In the genomic region with DNA sequence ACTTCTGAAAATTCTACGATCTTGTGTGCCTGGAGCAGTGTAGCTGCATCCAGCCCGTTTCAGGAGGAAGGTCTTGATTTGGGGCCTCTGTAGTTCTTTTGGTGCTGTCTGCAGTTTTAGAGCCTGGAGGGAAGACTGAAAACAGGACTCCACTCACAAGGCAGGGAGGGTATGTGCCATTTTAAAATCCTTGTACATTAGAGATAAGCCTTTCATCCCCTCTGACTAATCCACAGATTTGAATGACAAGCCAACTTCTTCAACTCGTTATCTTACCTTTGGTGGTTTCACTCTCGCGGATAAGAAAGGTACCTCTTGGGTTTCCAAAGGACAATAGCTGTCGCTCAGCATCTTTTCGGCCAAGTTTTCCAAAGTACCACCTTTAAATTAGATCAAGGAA, we compare ENCODE assay signal across 18 cellular contexts.
A peak's percentile ranks its signal among the peaks of the same experiment; 100 is the strongest.
DNase-seq lines count a peak whose midpoint lies in the region; ATAC-seq and TF ChIP-seq lines count a peak whose summit lies in the region.
"Had no signal": no experiment of that assay in that cellular context is flagged by ENCODE, and none has a peak within 500 bp of the region (broad histone marks: within the 10 kb centered on the region; RNA-seq: fewer than 3 reads in every experiment).

No MANE protein-coding gene starts in this region.

- H3K4me1 Mint-ChIP-seq in activated CD4-positive, alpha-beta T cell treated with anti-CD3 and anti-CD28 coated beads, Interleukin-2, amount 10 ng/mL, durations not matched to agents 24 days and 14 days, result peaks cover 23% of the 10 kb centered on the region
- peaks cover 17% of the 10 kb centered on the region for H3K4me1 Mint-ChIP-seq in activated CD4-positive, alpha-beta T cell treated with anti-CD3 and anti-CD28 coated beads, Interleukin-2, amount 10 ng/mL, durations not matched to agents 7 days and 5 days
- H3K4me1 Mint-ChIP-seq in CD8-positive, alpha-beta memory T cell, result peaks cover 32 to 64% (median 35%) of the 10 kb centered on the region in 3 donors
- peaks cover 17% of the 10 kb centered on the region for H3K4me1 Mint-ChIP-seq in activated CD8-positive, alpha-beta T cell treated with anti-CD3 and anti-CD28 coated beads, Interleukin-2, amount 10 ng/mL, durations not matched to agents 7 days and 5 days (ENCODE audit: low read depth)
- H3K4me1 Mint-ChIP-seq in natural killer cell, result peaks cover 20 to 23% of the 10 kb centered on the region in 2 donors

- no peaks in the 10 kb centered on the region for H3K27me3 ChIP-seq in CD8-positive, alpha-beta memory T cell (ENCODE audit: insufficient read depth, low read length, poor library complexity, severe bottlenecking)
- H3K27me3 ChIP-seq in heart right ventricle (no peaks in the 10 kb centered on the region), SJCRH30 (no peaks in the 10 kb centered on the region)
- H3K27me3 ChIP-seq: MG63 had no signal

- peaks cover 65% of the 10 kb centered on the region for H3K36me3 Mint-ChIP-seq in activated CD4-positive, alpha-beta T cell treated with anti-CD3 and anti-CD28 coated beads, Interleukin-2, amount 10 ng/mL, durations not matched to agents 24 days and 14 days (ENCODE audit: low read depth)
- peaks cover 56% of the 10 kb centered on the region for H3K36me3 Mint-ChIP-seq in activated CD4-positive, alpha-beta T cell treated with anti-CD3 and anti-CD28 coated beads, Interleukin-2, amount 10 ng/mL, durations not matched to agents 7 days and 5 days (ENCODE audit: low read depth)
- H3K36me3 Mint-ChIP-seq in CD8-positive, alpha-beta memory T cell, result peaks cover 3 to 98% (median 30%) of the 10 kb centered on the region in 3 donors
- peaks cover 60% of the 10 kb centered on the region for H3K36me3 Mint-ChIP-seq in activated CD8-positive, alpha-beta T cell treated with anti-CD3 and anti-CD28 coated beads, Interleukin-2, amount 10 ng/mL, durations not matched to agents 7 days and 5 days (ENCODE audit: low read depth)
- peaks cover 21% of the 10 kb centered on the region for H3K36me3 Mint-ChIP-seq in natural killer cell

- H3K4me3 Mint-ChIP-seq in activated CD4-positive, alpha-beta T cell treated with anti-CD3 and anti-CD28 coated beads, Interleukin-2, amount 10 ng/mL, durations not matched to agents 24 days and 14 days, result no peak overlapping the region
- H3K4me3 Mint-ChIP-seq in activated CD4-positive, alpha-beta T cell treated with anti-CD3 and anti-CD28 coated beads, Interleukin-2, amount 10 ng/mL, durations not matched to agents 7 days and 5 days, result no peak overlapping the region
- no peak overlapping the region for H3K4me3 Mint-ChIP-seq in CD8-positive, alpha-beta memory T cell
- H3K4me3 Mint-ChIP-seq in activated CD8-positive, alpha-beta T cell treated with anti-CD3 and anti-CD28 coated beads, Interleukin-2, amount 10 ng/mL, durations not matched to agents 7 days and 5 days, result no peak overlapping the region
- H3K4me3 Mint-ChIP-seq in natural killer cell, result no peak overlapping the region

- intact Hi-C loops in activated CD4-positive, alpha-beta T cell treated with anti-CD3 and anti-CD28 coated beads, Interleukin-2, amount 10 ng/mL, durations not matched to agents 24 days and 14 days (cut with micrococcal nuclease), result no loop called here
- intact Hi-C loops in natural killer cell (cut with micrococcal nuclease) (no loop called here), heart right ventricle (cut with DNase I) (no loop called here)

- H3K36me3 ChIP-seq in CD8-positive, alpha-beta memory T cell (ENCODE audit: insufficient read depth, low read length), result peaks cover 66% of the 10 kb centered on the region
- H3K36me3 ChIP-seq in heart right ventricle (peaks cover 0 to 100% (median 17%) of the 10 kb centered on the region in 9 donors), SJCRH30 (peaks cover 2% of the 10 kb centered on the region; the same call in 1 of the 2 replicates)

- POLR2A ChIA-PET in activated CD4-positive, alpha-beta T cell treated with anti-CD3 and anti-CD28 coated beads, Interleukin-2, amount 10 ng/mL, durations not matched to agents 7 days and 5 days (lab: Charles Lee), result no interaction called here
- POLR2A ChIA-PET in CD8-positive, alpha-beta memory T cell (lab: Charles Lee), result interaction anchor here (0.9 kb wide), 1 partner anchor 14 kb away, joined by 4 read pairs; no protein-coding TSS in a partner anchor
- POLR2A ChIA-PET in activated CD8-positive, alpha-beta T cell treated with anti-CD3 and anti-CD28 coated beads, Interleukin-2, amount 10 ng/mL, durations not matched to agents 7 days and 5 days (lab: Charles Lee), result interaction anchor here (0.8 kb wide), 1 partner anchor 289 kb away, joined by 3 read pairs; no protein-coding TSS in a partner anchor

- no peak overlapping the region for H3K4me3 ChIP-seq in CD8-positive, alpha-beta memory T cell (ENCODE audit: low read length)
- H3K4me3 ChIP-seq in heart right ventricle, result no peak overlapping the region
- H3K4me3 ChIP-seq in SJCRH30, result no peak overlapping the region
- H3K4me3 ChIP-seq: MG63 had no signal

- H3K9me3 ChIP-seq in CD8-positive, alpha-beta memory T cell (ENCODE audit: low read length), result no peaks in the 10 kb centered on the region
- H3K9me3 ChIP-seq in heart right ventricle (no peaks in the 10 kb centered on the region), SJCRH30 (replicated peaks) (no peaks in the 10 kb centered on the region)
- H3K9me3 ChIP-seq: MG63 had no signal

- CTCF ChIA-PET in activated CD4-positive, alpha-beta T cell treated with anti-CD3 and anti-CD28 coated beads, Interleukin-2, amount 10 ng/mL, durations not matched to agents 7 days and 5 days (lab: Charles Lee), result interaction anchor here (0.7 to 2.0 kb wide), 3 partner anchors 290 to 340 kb away, joined by 3 to 6 read pairs (median 3); no protein-coding TSS in a partner anchor
- CTCF ChIA-PET in CD8-positive, alpha-beta memory T cell (lab: Charles Lee), result interaction anchor here (0.9 to 1.6 kb wide), 4 partner anchors 8 to 340 kb away, joined by 3 to 5 read pairs (median 4); no protein-coding TSS in a partner anchor
- CTCF ChIA-PET in activated CD8-positive, alpha-beta T cell treated with anti-CD3 and anti-CD28 coated beads, Interleukin-2, amount 10 ng/mL, durations not matched to agents 7 days and 5 days (lab: Charles Lee), result interaction anchor here (0.8 to 2.1 kb wide), 2 partner anchors 338 to 340 kb away, joined by 4 to 5 read pairs; no protein-coding TSS in a partner anchor

- H3K4me1 ChIP-seq in CD8-positive, alpha-beta memory T cell (ENCODE audit: insufficient read depth, low read length), result peaks cover 11% of the 10 kb centered on the region
- H3K4me1 ChIP-seq in heart right ventricle, result peaks cover 0 to 8% (median 0%) of the 10 kb centered on the region in 9 donors
- no peaks in the 10 kb centered on the region for H3K4me1 ChIP-seq in SJCRH30

- peak overlapping the region; percentile 28 for H3K27ac Mint-ChIP-seq in activated CD4-positive, alpha-beta T cell treated with anti-CD3 and anti-CD28 coated beads, Interleukin-2, amount 10 ng/mL, durations not matched to agents 24 days and 14 days
- H3K27ac Mint-ChIP-seq in activated CD4-positive, alpha-beta T cell treated with anti-CD3 and anti-CD28 coated beads, Interleukin-2, amount 10 ng/mL, durations not matched to agents 7 days and 5 days, result no peak overlapping the region
- peak overlapping the region in 7 of 8 donors; percentile 36 to 79 (median 47) for H3K27ac Mint-ChIP-seq in CD8-positive, alpha-beta memory T cell
- H3K27ac Mint-ChIP-seq in activated CD8-positive, alpha-beta T cell treated with anti-CD3 and anti-CD28 coated beads, Interleukin-2, amount 10 ng/mL, durations not matched to agents 7 days and 5 days, result peak overlapping the region; percentile 21
- H3K27ac Mint-ChIP-seq in natural killer cell, result peak overlapping the region; percentile 35 to 72

- whole genome bisulfite sequencing in heart right ventricle, 2 donors, result 77 to 85% methylated on average over 7 of the region's 7 CpGs

- DNase-seq in activated CD4-positive, alpha-beta T cell treated with anti-CD3 and anti-CD28 coated beads, Interleukin-2, amount 10 ng/mL, durations not matched to agents 24 days and 14 days, result no peak
- DNase-seq in activated CD4-positive, alpha-beta T cell treated with anti-CD3 and anti-CD28 coated beads, Interleukin-2, amount 10 ng/mL, durations not matched to agents 7 days and 5 days, result no peak
- no peak for DNase-seq in CD8-positive, alpha-beta memory T cell
- no peak for DNase-seq in activated CD8-positive, alpha-beta T cell treated with anti-CD3 and anti-CD28 coated beads, Interleukin-2, amount 10 ng/mL, durations not matched to agents 7 days and 5 days
- DNase-seq in natural killer cell (no peak), heart right ventricle (no peak), SJCRH30 (no peak), middle frontal gyrus (ENCODE audit: extremely low spot score, low spot score) (no peak)
- DNase-seq: DMS79 treated with DMSO at 0.1 percent for 48 hours, GOT3, MG63, NCI-H1092 treated with DMSO at 0.1 percent for 48 hours, NCI-H1694, NCI-H2107, NCI-H69, PC-3 had no signal

- H3K27me3 Mint-ChIP-seq in activated CD4-positive, alpha-beta T cell treated with anti-CD3 and anti-CD28 coated beads, Interleukin-2, amount 10 ng/mL, durations not matched to agents 24 days and 14 days, result no peaks in the 10 kb centered on the region
- no peaks in the 10 kb centered on the region for H3K27me3 Mint-ChIP-seq in activated CD4-positive, alpha-beta T cell treated with anti-CD3 and anti-CD28 coated beads, Interleukin-2, amount 10 ng/mL, durations not matched to agents 7 days and 5 days
- H3K27me3 Mint-ChIP-seq in CD8-positive, alpha-beta memory T cell, result peaks cover 0 to 3% of the 10 kb centered on the region in 2 donors
- no peaks in the 10 kb centered on the region for H3K27me3 Mint-ChIP-seq in activated CD8-positive, alpha-beta T cell treated with anti-CD3 and anti-CD28 coated beads, Interleukin-2, amount 10 ng/mL, durations not matched to agents 7 days and 5 days (ENCODE audit: low read depth)
- H3K27me3 Mint-ChIP-seq in natural killer cell (ENCODE audit: low read depth in 2 of 2), result no peaks in the 10 kb centered on the region

- ATAC-seq in activated CD8-positive, alpha-beta T cell treated with anti-CD3 and anti-CD28 coated beads, Interleukin-2, amount 10 ng/mL, durations not matched to agents 7 days and 5 days, result no peak
- no peak for ATAC-seq in natural killer cell
- no peak for ATAC-seq in heart right ventricle
- ATAC-seq: PC-3 had no signal

- no peak for TF ChIP-seq CTCF in natural killer cell (IDR thresholded peaks at IDR 0.05)
- no peak for TF ChIP-seq CTCF in heart right ventricle (IDR thresholded peaks at IDR 0.05)

- no peaks in the 10 kb centered on the region for H3K9me3 Mint-ChIP-seq in activated CD4-positive, alpha-beta T cell treated with anti-CD3 and anti-CD28 coated beads, Interleukin-2, amount 10 ng/mL, durations not matched to agents 24 days and 14 days
- no peaks in the 10 kb centered on the region for H3K9me3 Mint-ChIP-seq in activated CD4-positive, alpha-beta T cell treated with anti-CD3 and anti-CD28 coated beads, Interleukin-2, amount 10 ng/mL, durations not matched to agents 7 days and 5 days
- H3K9me3 Mint-ChIP-seq in CD8-positive, alpha-beta memory T cell, result no peaks in the 10 kb centered on the region
- H3K9me3 Mint-ChIP-seq in activated CD8-positive, alpha-beta T cell treated with anti-CD3 and anti-CD28 coated beads, Interleukin-2, amount 10 ng/mL, durations not matched to agents 7 days and 5 days (ENCODE audit: insufficient read depth), result no peaks in the 10 kb centered on the region
- H3K9me3 Mint-ChIP-seq in natural killer cell, result no peaks in the 10 kb centered on the region

- no peak overlapping the region for H3K27ac ChIP-seq in CD8-positive, alpha-beta memory T cell (ENCODE audit: low read depth, low read length)
- H3K27ac ChIP-seq in heart right ventricle, result no peak overlapping the region
- H3K27ac ChIP-seq in SJCRH30, result no peak overlapping the region
- H3K27ac ChIP-seq: C4-2B, KMS-11 had no signal
